ENCODE assay signal across 17 cellular contexts in the genomic region with DNA sequence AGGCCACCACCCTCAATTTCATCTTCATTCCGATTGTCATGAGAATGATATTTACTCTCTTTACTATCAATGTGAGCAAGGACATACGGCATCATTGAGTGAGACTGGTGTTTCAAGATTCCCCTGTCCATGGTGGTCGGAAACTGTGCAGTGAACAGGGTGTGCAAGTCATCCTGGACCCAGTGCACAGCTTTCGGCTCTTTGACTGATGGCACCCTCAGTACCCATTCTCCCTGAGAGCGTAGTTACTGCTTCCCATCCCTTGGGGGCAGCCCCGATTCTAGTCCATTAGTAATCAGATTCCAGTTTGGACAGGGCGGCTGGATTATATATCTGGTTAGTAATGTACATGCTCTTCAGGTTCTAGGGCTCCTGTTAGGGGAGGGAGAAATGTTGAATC.
DNase-seq lines count a peak whose midpoint lies in the region; ATAC-seq and TF ChIP-seq lines count a peak whose summit lies in the region.
"Had no signal": no experiment of that assay in that cellular context is flagged by ENCODE, and none has a peak within 500 bp of the region (broad histone marks: within the 10 kb centered on the region; RNA-seq: fewer than 3 reads in every experiment).

No MANE protein-coding gene starts in this region.

- H3K27me3 Mint-ChIP-seq in activated CD4-positive, alpha-beta T cell treated with anti-CD3 and anti-CD28 coated beads for 36 hours = no peaks in the 10 kb centered on the region
- H3K27me3 Mint-ChIP-seq in activated CD4-positive, alpha-beta T cell treated with anti-CD3 and anti-CD28 coated beads, Interleukin-2, amount 10 ng/mL, durations not matched to agents 24 days and 14 days = peaks cover 2% of the 10 kb centered on the region
- no peaks in the 10 kb centered on the region for H3K27me3 Mint-ChIP-seq in T-helper 17 cell

- peak; percentile 21 for DNase-seq in activated CD4-positive, alpha-beta T cell treated with anti-CD3 and anti-CD28 coated beads for 36 hours
- no peak for DNase-seq in activated CD4-positive, alpha-beta T cell treated with anti-CD3 and anti-CD28 coated beads, Interleukin-2, amount 10 ng/mL, durations not matched to agents 24 days and 14 days
- peak; percentile 23 for DNase-seq in HT-29 (ENCODE audit: low spot score)
- no peak for DNase-seq in T-helper 17 cell
- no peak for DNase-seq in mucosa of descending colon
- DNase-seq in RPMI8226 = no peak
- no peak for DNase-seq in upper lobe of left lung
- DNase-seq: activated CD8-positive, alpha-beta memory T cell treated with anti-CD3 and anti-CD28 coated beads for 24 hours; head of caudate nucleus; NCI-H1417; NCI-H526 treated with DMSO at 0.1 percent for 48 hours; retina; T-helper 2 cell had no signal

- H3K36me3 ChIP-seq in mucosa of descending colon (ENCODE audit: low read depth) = no peaks in the 10 kb centered on the region
- no peaks in the 10 kb centered on the region for H3K36me3 ChIP-seq in upper lobe of left lung

- 89 to 90% methylated on average over 7 of the region's 7 CpGs for WGBS in upper lobe of left lung, 2 donors

- H3K4me3 Mint-ChIP-seq in activated CD4-positive, alpha-beta T cell treated with anti-CD3 and anti-CD28 coated beads for 36 hours = no peak overlapping the region
- no peak overlapping the region for H3K4me3 Mint-ChIP-seq in activated CD4-positive, alpha-beta T cell treated with anti-CD3 and anti-CD28 coated beads, Interleukin-2, amount 10 ng/mL, durations not matched to agents 24 days and 14 days
- H3K4me3 Mint-ChIP-seq in T-helper 17 cell = no peak overlapping the region
- H3K4me3 Mint-ChIP-seq: brain; nephron; stimulated activated naive CD8-positive, alpha-beta T cell treated with anti-CD3 and anti-CD28 coated beads, Interleukin-15, Interleukin-2, amounts not matched to agents 100 ng/mL and 50 ng/mL, for 24 hours had no signal

- no peak for TF ChIP-seq CTCF in mucosa of descending colon (IDR thresholded peaks at IDR 0.05)
- TF ChIP-seq CTCF in upper lobe of left lung (IDR thresholded peaks at IDR 0.05) = no peak

- H3K9me3 ChIP-seq in T-helper 17 cell (ENCODE audit: control insufficient read depth, low read length, poor library complexity, severe bottlenecking) (no peaks in the 10 kb centered on the region), mucosa of descending colon (no peaks in the 10 kb centered on the region), upper lobe of left lung (no peaks in the 10 kb centered on the region)

- no peak overlapping the region for H3K27ac ChIP-seq in upper lobe of left lung

- H3K9me3 Mint-ChIP-seq in activated CD4-positive, alpha-beta T cell treated with anti-CD3 and anti-CD28 coated beads for 36 hours (ENCODE audit: low read depth) = no peaks in the 10 kb centered on the region
- peaks cover 4% of the 10 kb centered on the region for H3K9me3 Mint-ChIP-seq in activated CD4-positive, alpha-beta T cell treated with anti-CD3 and anti-CD28 coated beads, Interleukin-2, amount 10 ng/mL, durations not matched to agents 24 days and 14 days
- H3K9me3 Mint-ChIP-seq: nephron; stimulated activated naive CD8-positive, alpha-beta T cell treated with anti-CD3 and anti-CD28 coated beads, Interleukin-15, Interleukin-2, amounts not matched to agents 100 ng/mL and 50 ng/mL, for 24 hours had no signal

- H3K4me3 ChIP-seq in mucosa of descending colon (no peak overlapping the region), upper lobe of left lung (no peak overlapping the region)

- no peaks in the 10 kb centered on the region for H3K36me3 Mint-ChIP-seq in activated CD4-positive, alpha-beta T cell treated with anti-CD3 and anti-CD28 coated beads for 36 hours (ENCODE audit: low read depth)
- peaks cover 2% of the 10 kb centered on the region for H3K36me3 Mint-ChIP-seq in activated CD4-positive, alpha-beta T cell treated with anti-CD3 and anti-CD28 coated beads, Interleukin-2, amount 10 ng/mL, durations not matched to agents 24 days and 14 days (ENCODE audit: low read depth)
- peaks cover 2% of the 10 kb centered on the region for H3K36me3 Mint-ChIP-seq in T-helper 17 cell (ENCODE audit: low read depth)
- H3K36me3 Mint-ChIP-seq: brain had no signal

- CTCF ChIA-PET in activated CD4-positive, alpha-beta T cell treated with anti-CD3 and anti-CD28 coated beads for 36 hours (lab: Charles Lee) = interaction anchor here (1.7 kb wide), 1 partner anchor 34 kb away, joined by 9 read pairs; no protein-coding TSS in a partner anchor

- TF ChIP-seq POLR2A in upper lobe of left lung (IDR thresholded peaks at IDR 0.05) = no peak

- H3K27me3 ChIP-seq in upper lobe of left lung = no peaks in the 10 kb centered on the region

- no peak for TF ChIP-seq EP300 in upper lobe of left lung (IDR thresholded peaks at IDR 0.05)

- no peak overlapping the region for H3K27ac Mint-ChIP-seq in activated CD4-positive, alpha-beta T cell treated with anti-CD3 and anti-CD28 coated beads for 36 hours
- no peak overlapping the region for H3K27ac Mint-ChIP-seq in activated CD4-positive, alpha-beta T cell treated with anti-CD3 and anti-CD28 coated beads, Interleukin-2, amount 10 ng/mL, durations not matched to agents 24 days and 14 days
- H3K27ac Mint-ChIP-seq in T-helper 17 cell = peak overlapping the region; percentile 90
- H3K27ac Mint-ChIP-seq: brain; nephron; stimulated activated naive CD8-positive, alpha-beta T cell treated with anti-CD3 and anti-CD28 coated beads, Interleukin-15, Interleukin-2, amounts not matched to agents 100 ng/mL and 50 ng/mL, for 24 hours had no signal

- peaks cover 16% of the 10 kb centered on the region for H3K4me1 Mint-ChIP-seq in activated CD4-positive, alpha-beta T cell treated with anti-CD3 and anti-CD28 coated beads for 36 hours
- peaks cover 27% of the 10 kb centered on the region for H3K4me1 Mint-ChIP-seq in activated CD4-positive, alpha-beta T cell treated with anti-CD3 and anti-CD28 coated beads, Interleukin-2, amount 10 ng/mL, durations not matched to agents 24 days and 14 days
- H3K4me1 Mint-ChIP-seq in T-helper 17 cell = peaks cover 17% of the 10 kb centered on the region
- H3K4me1 Mint-ChIP-seq: brain had no signal

- POLR2A ChIA-PET in activated CD4-positive, alpha-beta T cell treated with anti-CD3 and anti-CD28 coated beads for 36 hours (lab: Charles Lee) = no interaction called here

- intact Hi-C loops in activated CD4-positive, alpha-beta T cell treated with anti-CD3 and anti-CD28 coated beads for 36 hours (cut with DNase I, micrococcal nuclease) = no loop called here
- intact Hi-C loops in activated CD4-positive, alpha-beta T cell treated with anti-CD3 and anti-CD28 coated beads, Interleukin-2, amount 10 ng/mL, durations not matched to agents 24 days and 14 days (cut with micrococcal nuclease) = loop anchor here (2.0 kb wide), 1 partner anchor 13 kb away; no protein-coding TSS in a partner anchor
- intact Hi-C loops in mucosa of descending colon (cut with DNase I, micrococcal nuclease) = no loop called here

- peak; percentile 43 for ATAC-seq in activated CD4-positive, alpha-beta T cell treated with anti-CD3 and anti-CD28 coated beads for 36 hours
- ATAC-seq in T-helper 17 cell (no peak), mucosa of descending colon (peak; percentile 20), HG03439 (IDR thresholded peaks at IDR 0.05; ENCODE audit: unreplicated experiment) (no peak), upper lobe of left lung (ENCODE audit: low FRiP score in 2 of 2) (no peak)

- no peaks in the 10 kb centered on the region for H3K4me1 ChIP-seq in mucosa of descending colon (ENCODE audit: low read depth)
- peaks cover 0 to 8% (median 0%) of the 10 kb centered on the region in 4 donors for H3K4me1 ChIP-seq in upper lobe of left lung

Comparison
In these comparisons a context has a peak if more than half of its experiments do, and no peak if none do; other contexts are left out.
1. DNase-seq: peak in activated CD4-positive, alpha-beta T cell treated with anti-CD3 and anti-CD28 coated beads for 36 hours (single experiment) and HT-29 (single experiment); none in activated CD4-positive, alpha-beta T cell treated with anti-CD3 and anti-CD28 coated beads, Interleukin-2, amount 10 ng/mL, durations not matched to agents 24 days and 14 days (single experiment), T-helper 17 cell (0 of 3), mucosa of descending colon (0 of 3), RPMI8226 (single experiment) and upper lobe of left lung (0 of 2).
2. ATAC-seq: peak in activated CD4-positive, alpha-beta T cell treated with anti-CD3 and anti-CD28 coated beads for 36 hours (single experiment) and mucosa of descending colon (single experiment); none in T-helper 17 cell (single experiment), HG03439 (single experiment) and upper lobe of left lung (0 of 2).